Comparison of ENCODE assay signal across 1 cellular context in the genomic region with DNA sequence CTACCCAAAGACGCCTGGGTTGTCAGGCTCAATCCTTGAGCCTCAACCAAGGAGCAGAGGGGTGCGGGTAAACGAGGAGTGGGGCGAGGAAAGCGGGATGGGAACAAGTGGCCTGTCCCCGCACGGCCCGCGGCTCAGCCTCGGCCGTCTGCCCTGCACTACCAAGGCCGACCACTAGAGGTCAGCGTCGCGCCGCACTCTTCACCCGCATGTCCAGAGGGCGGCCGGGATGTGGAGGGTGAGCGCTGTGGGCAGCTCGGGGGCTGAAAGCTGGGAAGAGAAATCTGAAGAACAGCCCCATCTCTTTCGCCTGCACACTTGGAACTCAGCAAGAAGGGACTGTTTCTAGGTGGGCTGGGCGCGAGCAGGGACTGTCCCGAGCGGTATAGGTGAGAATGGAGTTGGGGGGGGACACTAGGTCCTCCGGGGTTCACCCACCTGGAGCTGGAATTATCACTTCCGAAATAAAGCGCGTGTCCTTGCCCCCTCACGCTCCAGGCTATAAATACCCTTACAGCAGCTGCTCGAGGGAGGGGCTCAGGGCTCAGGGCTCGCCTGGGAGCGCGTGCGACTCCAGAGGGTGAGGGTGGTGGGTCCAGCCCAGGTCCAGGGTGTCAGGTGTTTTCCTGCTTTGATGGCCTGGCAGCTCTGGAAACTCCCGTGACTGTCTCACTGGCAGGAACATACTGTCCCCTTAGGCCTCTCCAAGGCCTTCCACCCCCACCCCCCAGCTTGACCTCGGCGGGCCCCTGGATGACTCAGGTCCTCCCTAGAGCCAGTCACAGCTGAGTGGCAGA.
A peak's percentile ranks its signal among the peaks of the same experiment; 100 is the strongest.
TF ChIP-seq lines count a peak whose summit lies in the region.

No MANE protein-coding gene starts in this region.

TF ChIP-seq in HepG2, 621 proteins besides CTCF, POLR2A, EP300 and RAD21 (continued from another document and continues in another):
- TF ChIP-seq, protein P1, sequence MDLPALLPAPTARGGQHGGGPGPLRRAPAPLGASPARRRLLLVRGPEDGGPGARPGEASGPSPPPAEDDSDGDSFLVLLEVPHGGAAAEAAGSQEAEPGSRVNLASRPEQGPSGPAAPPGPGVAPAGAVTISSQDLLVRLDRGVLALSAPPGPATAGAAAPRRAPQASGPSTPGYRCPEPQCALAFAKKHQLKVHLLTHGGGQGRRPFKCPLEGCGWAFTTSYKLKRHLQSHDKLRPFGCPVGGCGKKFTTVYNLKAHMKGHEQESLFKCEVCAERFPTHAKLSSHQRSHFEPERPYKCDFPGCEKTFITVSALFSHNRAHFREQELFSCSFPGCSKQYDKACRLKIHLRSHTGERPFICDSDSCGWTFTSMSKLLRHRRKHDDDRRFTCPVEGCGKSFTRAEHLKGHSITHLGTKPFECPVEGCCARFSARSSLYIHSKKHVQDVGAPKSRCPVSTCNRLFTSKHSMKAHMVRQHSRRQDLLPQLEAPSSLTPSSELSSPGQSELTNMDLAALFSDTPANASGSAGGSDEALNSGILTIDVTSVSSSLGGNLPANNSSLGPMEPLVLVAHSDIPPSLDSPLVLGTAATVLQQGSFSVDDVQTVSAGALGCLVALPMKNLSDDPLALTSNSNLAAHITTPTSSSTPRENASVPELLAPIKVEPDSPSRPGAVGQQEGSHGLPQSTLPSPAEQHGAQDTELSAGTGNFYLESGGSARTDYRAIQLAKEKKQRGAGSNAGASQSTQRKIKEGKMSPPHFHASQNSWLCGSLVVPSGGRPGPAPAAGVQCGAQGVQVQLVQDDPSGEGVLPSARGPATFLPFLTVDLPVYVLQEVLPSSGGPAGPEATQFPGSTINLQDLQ (CRISPR knock-in tag; IDR thresholded peaks at IDR 0.05) = no peak
- TF ChIP-seq HNF4A (CRISPR knock-in tag; IDR thresholded peaks at IDR 0.05) = 0 out of 2 replicates have a peak, but pooled peaks have one; percentile 4
- TF ChIP-seq, protein P2, sequence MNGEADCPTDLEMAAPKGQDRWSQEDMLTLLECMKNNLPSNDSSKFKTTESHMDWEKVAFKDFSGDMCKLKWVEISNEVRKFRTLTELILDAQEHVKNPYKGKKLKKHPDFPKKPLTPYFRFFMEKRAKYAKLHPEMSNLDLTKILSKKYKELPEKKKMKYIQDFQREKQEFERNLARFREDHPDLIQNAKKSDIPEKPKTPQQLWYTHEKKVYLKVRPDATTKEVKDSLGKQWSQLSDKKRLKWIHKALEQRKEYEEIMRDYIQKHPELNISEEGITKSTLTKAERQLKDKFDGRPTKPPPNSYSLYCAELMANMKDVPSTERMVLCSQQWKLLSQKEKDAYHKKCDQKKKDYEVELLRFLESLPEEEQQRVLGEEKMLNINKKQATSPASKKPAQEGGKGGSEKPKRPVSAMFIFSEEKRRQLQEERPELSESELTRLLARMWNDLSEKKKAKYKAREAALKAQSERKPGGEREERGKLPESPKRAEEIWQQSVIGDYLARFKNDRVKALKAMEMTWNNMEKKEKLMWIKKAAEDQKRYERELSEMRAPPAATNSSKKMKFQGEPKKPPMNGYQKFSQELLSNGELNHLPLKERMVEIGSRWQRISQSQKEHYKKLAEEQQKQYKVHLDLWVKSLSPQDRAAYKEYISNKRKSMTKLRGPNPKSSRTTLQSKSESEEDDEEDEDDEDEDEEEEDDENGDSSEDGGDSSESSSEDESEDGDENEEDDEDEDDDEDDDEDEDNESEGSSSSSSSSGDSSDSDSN (CRISPR knock-in tag; IDR thresholded peaks at IDR 0.05) = no peak; the same call in 1 of the 2 replicates
- 0 out of 2 replicates have a peak, but pooled peaks have one; percentile 41 for TF ChIP-seq PITX1 (CRISPR knock-in tag; IDR thresholded peaks at IDR 0.05)
- TF ChIP-seq AHR (CRISPR knock-in tag; IDR thresholded peaks at IDR 0.05) = no peak
- peak; percentile 63; the same call in 1 of the 2 replicates for TF ChIP-seq GATAD1 (CRISPR knock-in tag; IDR thresholded peaks at IDR 0.05)
- no peak for TF ChIP-seq KLF16 (CRISPR knock-in tag; IDR thresholded peaks at IDR 0.05)
- TF ChIP-seq KMT2B (CRISPR knock-in tag; IDR thresholded peaks at IDR 0.05) = no peak
- TF ChIP-seq SKI (IDR thresholded peaks at IDR 0.05; ENCODE audit: partially characterized antibody) = peak; percentile 33
- peak; percentile 51; the same call in 1 of the 2 replicates for TF ChIP-seq MEIS1 (CRISPR knock-in tag; IDR thresholded peaks at IDR 0.05; ENCODE audit: borderline replicate concordance)
- TF ChIP-seq DPF2 (CRISPR knock-in tag; IDR thresholded peaks at IDR 0.05; ENCODE audit: borderline replicate concordance, low read depth) = no peak
- TF ChIP-seq TCF7L2 (IDR thresholded peaks at IDR 0.05; ENCODE audit: low read depth, low read length) = no peak
- no peak for TF ChIP-seq JDP2 (CRISPR knock-in tag; IDR thresholded peaks at IDR 0.05; ENCODE audit: borderline replicate concordance)
- no peak for TF ChIP-seq SP2 (CRISPR knock-in tag; IDR thresholded peaks at IDR 0.05)
- no peak for TF ChIP-seq MZF1 (CRISPR knock-in tag; IDR thresholded peaks at IDR 0.05; ENCODE audit: borderline replicate concordance)
- TF ChIP-seq ZNF121 (CRISPR knock-in tag; IDR thresholded peaks at IDR 0.05) = no peak; the same call in 1 of the 2 replicates
- no peak for TF ChIP-seq ZNF768 (CRISPR knock-in tag; IDR thresholded peaks at IDR 0.05)
- no peak for TF ChIP-seq RBAK (CRISPR knock-in tag; IDR thresholded peaks at IDR 0.05)
- TF ChIP-seq ZFP36L2 (CRISPR knock-in tag; IDR thresholded peaks at IDR 0.05) = no peak
- TF ChIP-seq BORCS8-MEF2B (CRISPR knock-in tag; IDR thresholded peaks at IDR 0.05) = no peak
- no peak for TF ChIP-seq SRY (CRISPR knock-in tag; IDR thresholded peaks at IDR 0.05)
- TF ChIP-seq, protein P3, sequence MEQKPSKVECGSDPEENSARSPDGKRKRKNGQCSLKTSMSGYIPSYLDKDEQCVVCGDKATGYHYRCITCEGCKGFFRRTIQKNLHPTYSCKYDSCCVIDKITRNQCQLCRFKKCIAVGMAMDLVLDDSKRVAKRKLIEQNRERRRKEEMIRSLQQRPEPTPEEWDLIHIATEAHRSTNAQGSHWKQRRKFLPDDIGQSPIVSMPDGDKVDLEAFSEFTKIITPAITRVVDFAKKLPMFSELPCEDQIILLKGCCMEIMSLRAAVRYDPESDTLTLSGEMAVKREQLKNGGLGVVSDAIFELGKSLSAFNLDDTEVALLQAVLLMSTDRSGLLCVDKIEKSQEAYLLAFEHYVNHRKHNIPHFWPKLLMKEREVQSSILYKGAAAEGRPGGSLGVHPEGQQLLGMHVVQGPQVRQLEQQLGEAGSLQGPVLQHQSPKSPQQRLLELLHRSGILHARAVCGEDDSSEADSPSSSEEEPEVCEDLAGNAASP (CRISPR knock-in tag; IDR thresholded peaks at IDR 0.05; ENCODE audit: borderline replicate concordance) = no peak
- no peak for TF ChIP-seq CBX1 (IDR thresholded peaks at IDR 0.05; ENCODE audit: low read depth)
- no peak for TF ChIP-seq ZNF557 (CRISPR knock-in tag; IDR thresholded peaks at IDR 0.05)
- TF ChIP-seq, protein P4, sequence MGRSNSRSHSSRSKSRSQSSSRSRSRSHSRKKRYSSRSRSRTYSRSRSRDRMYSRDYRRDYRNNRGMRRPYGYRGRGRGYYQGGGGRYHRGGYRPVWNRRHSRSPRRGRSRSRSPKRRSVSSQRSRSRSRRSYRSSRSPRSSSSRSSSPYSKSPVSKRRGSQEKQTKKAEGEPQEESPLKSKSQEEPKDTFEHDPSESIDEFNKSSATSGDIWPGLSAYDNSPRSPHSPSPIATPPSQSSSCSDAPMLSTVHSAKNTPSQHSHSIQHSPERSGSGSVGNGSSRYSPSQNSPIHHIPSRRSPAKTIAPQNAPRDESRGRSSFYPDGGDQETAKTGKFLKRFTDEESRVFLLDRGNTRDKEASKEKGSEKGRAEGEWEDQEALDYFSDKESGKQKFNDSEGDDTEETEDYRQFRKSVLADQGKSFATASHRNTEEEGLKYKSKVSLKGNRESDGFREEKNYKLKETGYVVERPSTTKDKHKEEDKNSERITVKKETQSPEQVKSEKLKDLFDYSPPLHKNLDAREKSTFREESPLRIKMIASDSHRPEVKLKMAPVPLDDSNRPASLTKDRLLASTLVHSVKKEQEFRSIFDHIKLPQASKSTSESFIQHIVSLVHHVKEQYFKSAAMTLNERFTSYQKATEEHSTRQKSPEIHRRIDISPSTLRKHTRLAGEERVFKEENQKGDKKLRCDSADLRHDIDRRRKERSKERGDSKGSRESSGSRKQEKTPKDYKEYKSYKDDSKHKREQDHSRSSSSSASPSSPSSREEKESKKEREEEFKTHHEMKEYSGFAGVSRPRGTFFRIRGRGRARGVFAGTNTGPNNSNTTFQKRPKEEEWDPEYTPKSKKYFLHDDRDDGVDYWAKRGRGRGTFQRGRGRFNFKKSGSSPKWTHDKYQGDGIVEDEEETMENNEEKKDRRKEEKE (IDR thresholded peaks at IDR 0.05) = no peak
- TF ChIP-seq NR1H2 (CRISPR knock-in tag; IDR thresholded peaks at IDR 0.05; ENCODE audit: borderline replicate concordance, low read depth) = no peak
- TF ChIP-seq SOX6 (IDR thresholded peaks at IDR 0.05) = no peak
- peak; percentile 14; the same call in 1 of the 2 replicates for TF ChIP-seq SOX6 (CRISPR knock-in tag; IDR thresholded peaks at IDR 0.05)
- no peak for TF ChIP-seq ZNF580 (CRISPR knock-in tag; IDR thresholded peaks at IDR 0.05; ENCODE audit: borderline replicate concordance, low read depth)
- TF ChIP-seq ZNF382 (CRISPR knock-in tag; IDR thresholded peaks at IDR 0.05; ENCODE audit: borderline replicate concordance) = no peak
- no peak for TF ChIP-seq RFX5 (IDR thresholded peaks at IDR 0.05; ENCODE audit: low read depth, low read length)
- no peak for TF ChIP-seq GTF2F1 (IDR thresholded peaks at IDR 0.05; ENCODE audit: low read length)
- no peak for TF ChIP-seq ATF7-NPFF (CRISPR knock-in tag; IDR thresholded peaks at IDR 0.05; ENCODE audit: low read depth)
- TF ChIP-seq ZNF24 (IDR thresholded peaks at IDR 0.05) = no peak
- TF ChIP-seq ZNF235 (CRISPR knock-in tag; IDR thresholded peaks at IDR 0.05; ENCODE audit: borderline replicate concordance) = no peak
- no peak for TF ChIP-seq NR3C1 (CRISPR knock-in tag; IDR thresholded peaks at IDR 0.05)
- no peak for TF ChIP-seq ATF7 (IDR thresholded peaks at IDR 0.05)
- TF ChIP-seq ATF7 (CRISPR knock-in tag; IDR thresholded peaks at IDR 0.05) = no peak
- no peak for TF ChIP-seq ZNF629 (CRISPR knock-in tag; conservative IDR thresholded peaks at IDR 0.05)
- no peak for TF ChIP-seq YEATS2 (CRISPR knock-in tag; IDR thresholded peaks at IDR 0.05; ENCODE audit: borderline replicate concordance)
- no peak for TF ChIP-seq ZEB1 (IDR thresholded peaks at IDR 0.05; ENCODE audit: insufficient replicate concordance, low read depth)
- TF ChIP-seq XRCC5 (optimal IDR thresholded peaks at IDR 0.05; ENCODE audit: low read length) = no peak
- TF ChIP-seq, protein P5, sequence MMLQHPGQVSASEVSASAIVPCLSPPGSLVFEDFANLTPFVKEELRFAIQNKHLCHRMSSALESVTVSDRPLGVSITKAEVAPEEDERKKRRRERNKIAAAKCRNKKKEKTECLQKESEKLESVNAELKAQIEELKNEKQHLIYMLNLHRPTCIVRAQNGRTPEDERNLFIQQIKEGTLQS (CRISPR knock-in tag; IDR thresholded peaks at IDR 0.05) = 0 out of 2 replicates have a peak, but pooled peaks have one; percentile 28
- no peak for TF ChIP-seq CERS6 (CRISPR knock-in tag; IDR thresholded peaks at IDR 0.05)
- TF ChIP-seq, protein P6, sequence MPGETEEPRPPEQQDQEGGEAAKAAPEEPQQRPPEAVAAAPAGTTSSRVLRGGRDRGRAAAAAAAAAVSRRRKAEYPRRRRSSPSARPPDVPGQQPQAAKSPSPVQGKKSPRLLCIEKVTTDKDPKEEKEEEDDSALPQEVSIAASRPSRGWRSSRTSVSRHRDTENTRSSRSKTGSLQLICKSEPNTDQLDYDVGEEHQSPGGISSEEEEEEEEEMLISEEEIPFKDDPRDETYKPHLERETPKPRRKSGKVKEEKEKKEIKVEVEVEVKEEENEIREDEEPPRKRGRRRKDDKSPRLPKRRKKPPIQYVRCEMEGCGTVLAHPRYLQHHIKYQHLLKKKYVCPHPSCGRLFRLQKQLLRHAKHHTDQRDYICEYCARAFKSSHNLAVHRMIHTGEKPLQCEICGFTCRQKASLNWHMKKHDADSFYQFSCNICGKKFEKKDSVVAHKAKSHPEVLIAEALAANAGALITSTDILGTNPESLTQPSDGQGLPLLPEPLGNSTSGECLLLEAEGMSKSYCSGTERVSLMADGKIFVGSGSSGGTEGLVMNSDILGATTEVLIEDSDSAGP (CRISPR knock-in tag; IDR thresholded peaks at IDR 0.05; ENCODE audit: borderline replicate concordance) = no peak; the same call in 1 of the 2 replicates
- TF ChIP-seq STAT5B (CRISPR knock-in tag; IDR thresholded peaks at IDR 0.05) = no peak
- TF ChIP-seq SSRP1 (CRISPR knock-in tag; IDR thresholded peaks at IDR 0.05) = no peak
- no peak for TF ChIP-seq ZSCAN21 (CRISPR knock-in tag; IDR thresholded peaks at IDR 0.05; ENCODE audit: borderline replicate concordance)
- TF ChIP-seq ZNF709 (CRISPR knock-in tag; IDR thresholded peaks at IDR 0.05) = no peak
- TF ChIP-seq TMF1 (CRISPR knock-in tag; IDR thresholded peaks at IDR 0.05; ENCODE audit: low read depth) = no peak
- TF ChIP-seq SAP130 (CRISPR knock-in tag; IDR thresholded peaks at IDR 0.05; ENCODE audit: low read depth) = no peak; the same call in 1 of the 2 replicates
- TF ChIP-seq ZNF605 (CRISPR knock-in tag; IDR thresholded peaks at IDR 0.05) = peak; percentile 64; the same call in 1 of the 2 replicates
- TF ChIP-seq CEBPG (CRISPR knock-in tag; IDR thresholded peaks at IDR 0.05) = no peak
- peak; percentile 66; the same call in 1 of the 2 replicates for TF ChIP-seq EED (CRISPR knock-in tag; IDR thresholded peaks at IDR 0.05)
- no peak for TF ChIP-seq PHB2 (IDR thresholded peaks at IDR 0.05; ENCODE audit: partially characterized antibody)
- no peak for TF ChIP-seq RFX3 (CRISPR knock-in tag; IDR thresholded peaks at IDR 0.05)
- TF ChIP-seq, protein P7, sequence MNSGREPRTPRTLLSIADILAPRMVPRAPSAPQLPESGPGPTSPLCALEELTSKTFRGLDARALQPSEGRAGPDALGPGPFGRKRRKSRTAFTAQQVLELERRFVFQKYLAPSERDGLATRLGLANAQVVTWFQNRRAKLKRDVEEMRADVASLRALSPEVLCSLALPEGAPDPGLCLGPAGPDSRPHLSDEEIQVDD (CRISPR knock-in tag; IDR thresholded peaks at IDR 0.05; ENCODE audit: borderline replicate concordance) = no peak
- TF ChIP-seq FOXP1 (IDR thresholded peaks at IDR 0.05) = no peak
- no peak for TF ChIP-seq FOXP1 (CRISPR knock-in tag; IDR thresholded peaks at IDR 0.05)
- TF ChIP-seq, protein P8, sequence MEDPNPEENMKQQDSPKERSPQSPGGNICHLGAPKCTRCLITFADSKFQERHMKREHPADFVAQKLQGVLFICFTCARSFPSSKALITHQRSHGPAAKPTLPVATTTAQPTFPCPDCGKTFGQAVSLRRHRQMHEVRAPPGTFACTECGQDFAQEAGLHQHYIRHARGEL (CRISPR knock-in tag; IDR thresholded peaks at IDR 0.05) = no peak
- no peak for TF ChIP-seq ZNF136 (CRISPR knock-in tag; IDR thresholded peaks at IDR 0.05; ENCODE audit: low read depth)
- no peak; the same call in 1 of the 2 replicates for TF ChIP-seq FOXC1 (CRISPR knock-in tag; IDR thresholded peaks at IDR 0.05; ENCODE audit: borderline replicate concordance)
